ENCODE assay signal across 1 cellular context in genomic region chr2:105385703-105386540, GRCh38.
A peak's percentile ranks its signal among the peaks of the same experiment; 100 is the strongest.
TF ChIP-seq lines count a peak whose summit lies in the region.

No MANE protein-coding gene starts in this region.

TF ChIP-seq in HepG2, 621 proteins besides CTCF, POLR2A, EP300 and RAD21 (continued from another document):
- TF ChIP-seq SRSF4 (IDR thresholded peaks at IDR 0.05; ENCODE audit: low read depth, low read length, poor library complexity, severe bottlenecking): no peak
- no peak for TF ChIP-seq SALL2 (CRISPR knock-in tag; IDR thresholded peaks at IDR 0.05)
- no peak for TF ChIP-seq ZNF614 (CRISPR knock-in tag; IDR thresholded peaks at IDR 0.05; ENCODE audit: borderline replicate concordance)
- no peak for TF ChIP-seq ZBTB39 (CRISPR knock-in tag; IDR thresholded peaks at IDR 0.05)
- no peak for TF ChIP-seq ZNF784 (CRISPR knock-in tag; IDR thresholded peaks at IDR 0.05; ENCODE audit: borderline replicate concordance)
- TF ChIP-seq ZNF441 (CRISPR knock-in tag; IDR thresholded peaks at IDR 0.05; ENCODE audit: borderline replicate concordance): no peak
- TF ChIP-seq FOSL2 (CRISPR knock-in tag; IDR thresholded peaks at IDR 0.05): peak; percentile 61
- TF ChIP-seq ZNF335 (CRISPR knock-in tag; IDR thresholded peaks at IDR 0.05): 0 out of 2 replicates have a peak, but pooled peaks have one; percentile 17
- no peak for TF ChIP-seq ZNF576 (CRISPR knock-in tag; IDR thresholded peaks at IDR 0.05)
- TF ChIP-seq BCL6 (CRISPR knock-in tag; IDR thresholded peaks at IDR 0.05): peak; percentile 22; the same call in 1 of the 2 replicates
- no peak for TF ChIP-seq HOXA7 (CRISPR knock-in tag; IDR thresholded peaks at IDR 0.05)
- TF ChIP-seq ARID3A (IDR thresholded peaks at IDR 0.05; ENCODE audit: low read depth, low read length): 0 out of 2 replicates have a peak, but pooled peaks have one; percentile 21
- TF ChIP-seq SIN3B (IDR thresholded peaks at IDR 0.05; ENCODE audit: low read length): no peak
- no peak for TF ChIP-seq FOXA1 (IDR thresholded peaks at IDR 0.05)
- TF ChIP-seq FOXA1 (CRISPR knock-in tag; IDR thresholded peaks at IDR 0.05): peak; percentile 61
- peak; percentile 53 for TF ChIP-seq FOXA3 (CRISPR knock-in tag; IDR thresholded peaks at IDR 0.05)
- TF ChIP-seq RXRA (CRISPR knock-in tag; IDR thresholded peaks at IDR 0.05): 0 out of 2 replicates have a peak, but pooled peaks have one; percentile 27
- TF ChIP-seq ZNF329 (CRISPR knock-in tag; IDR thresholded peaks at IDR 0.05; ENCODE audit: low read depth): no peak
- TF ChIP-seq ELF3 (CRISPR knock-in tag; IDR thresholded peaks at IDR 0.05): peak; percentile 74
- no peak for TF ChIP-seq ATF7-NPFF (CRISPR knock-in tag; IDR thresholded peaks at IDR 0.05; ENCODE audit: low read depth)
- TF ChIP-seq ISX (CRISPR knock-in tag; conservative IDR thresholded peaks at IDR 0.05): no peak
- 0 out of 2 replicates have a peak, but pooled peaks have one; percentile 1 for TF ChIP-seq ZBTB33 (CRISPR knock-in tag; IDR thresholded peaks at IDR 0.05)
- no peak for TF ChIP-seq ZNF33A (CRISPR knock-in tag; IDR thresholded peaks at IDR 0.05; ENCODE audit: borderline replicate concordance)
- no peak for TF ChIP-seq PPARG (CRISPR knock-in tag; conservative IDR thresholded peaks at IDR 0.05)
- 0 out of 2 replicates have a peak, but pooled peaks have one; percentile 19 for TF ChIP-seq ZGPAT (CRISPR knock-in tag; IDR thresholded peaks at IDR 0.05)
- no peak for TF ChIP-seq ZNF761 (CRISPR knock-in tag; conservative IDR thresholded peaks at IDR 0.05)
